In the genomic region with DNA sequence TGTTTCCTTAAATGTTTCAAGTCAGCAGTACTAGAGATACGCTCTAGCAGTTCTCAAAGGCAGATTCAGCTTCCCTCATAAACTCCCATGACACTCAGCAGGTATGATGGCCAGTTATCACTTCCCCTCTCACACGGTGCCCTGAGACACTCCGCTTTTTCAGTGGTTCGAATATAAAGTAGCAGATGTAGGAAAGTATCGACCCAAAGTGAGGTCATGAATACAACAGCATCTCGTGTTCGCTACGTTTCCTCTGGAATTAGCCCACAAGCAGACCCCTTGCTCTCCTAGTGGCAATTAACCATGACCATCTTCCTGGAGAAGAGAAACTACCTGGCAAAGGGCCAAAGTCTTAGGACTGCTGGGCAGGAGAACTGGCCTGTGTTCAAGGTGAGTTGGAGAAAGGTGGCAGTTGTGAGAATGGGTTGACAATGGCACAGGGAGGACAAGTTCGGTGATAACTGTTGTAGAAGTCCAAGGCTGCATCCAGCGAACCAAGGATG, we compare ENCODE assay signal across 8 cellular contexts.
DNase-seq lines count a peak whose midpoint lies in the region; ATAC-seq and TF ChIP-seq lines count a peak whose summit lies in the region.
"Had no signal": no experiment of that assay in that cellular context is flagged by ENCODE, and none has a peak within 500 bp of the region (broad histone marks: within the 10 kb centered on the region; RNA-seq: fewer than 3 reads in every experiment).

No MANE protein-coding gene starts in this region.

- peak overlapping the region; percentile 50 for H3K4me2 ChIP-seq in parathyroid adenoma (ENCODE audit: low read length)
- H3K4me2 ChIP-seq: A549 had no signal

- H3K9me3 ChIP-seq in parathyroid adenoma (ENCODE audit: control insufficient read depth, low read length): no peaks in the 10 kb centered on the region
- H3K9me3 ChIP-seq: A549 had no signal

- TF ChIP-seq EP300 in Ishikawa (IDR thresholded peaks at IDR 0.05; ENCODE audit: borderline replicate concordance): no peak

- no peak for TF ChIP-seq CTCF in parathyroid adenoma (IDR thresholded peaks at IDR 0.05)

- H3K27me3 ChIP-seq in parathyroid adenoma (ENCODE audit: control insufficient read depth, insufficient read depth, low read length): no peaks in the 10 kb centered on the region

- H2AFZ ChIP-seq in parathyroid adenoma: peak overlapping the region; percentile 26

- no peaks in the 10 kb centered on the region for H3K36me3 ChIP-seq in parathyroid adenoma (ENCODE audit: control insufficient read depth, insufficient read depth, low read length)

- H3K27ac ChIP-seq in parathyroid adenoma: peak overlapping the region; percentile 72
- H3K27ac ChIP-seq: A549 had no signal

- peak overlapping the region; percentile 23 for H3K4me3 ChIP-seq in parathyroid adenoma (ENCODE audit: low read depth, low read length)
- H3K4me3 ChIP-seq: A549 had no signal

- no peaks in the 10 kb centered on the region for H3K79me2 ChIP-seq in parathyroid adenoma

- peaks cover 14% of the 10 kb centered on the region for H3K4me1 ChIP-seq in parathyroid adenoma
- H3K4me1 ChIP-seq: A549 had no signal

- no peak for ATAC-seq in HG02840 (IDR thresholded peaks at IDR 0.05; ENCODE audit: low FRiP score, unreplicated experiment)
- ATAC-seq: A549 had no signal

- TF ChIP-seq RAD21 in Ishikawa (IDR thresholded peaks at IDR 0.05; ENCODE audit: low read depth): no peak

- CTCF ChIA-PET in HEK293T (lab: Yijun Ruan, JAX): no interaction called here

- POLR2A ChIA-PET in HEK293T (lab: Yijun Ruan, JAX): interaction anchor here (0.9 to 2.6 kb wide), 4 partner anchors 8 to 29 kb away, joined by 3 to 18 read pairs (median 3); partner anchors contain the start of genes OST4 and TMEM214

- no peak overlapping the region for H3K9ac ChIP-seq in parathyroid adenoma

- peak; percentile 8 for DNase-seq in NCI-H1105 treated with DMSO at 0.1 percent for 48 hours (lab: John Stamatoyannopoulos, UW)
- DNase-seq in NCI-H1105 (lab: John Stamatoyannopoulos, UW): no peak
- no peak for DNase-seq in HEK293T (ENCODE audit: extremely low spot score)
- DNase-seq: NCI-H446 had no signal

TF ChIP-seq in Ishikawa, 13 proteins besides CTCF, POLR2A, EP300 and RAD21:
- TF ChIP-seq NFIC (IDR thresholded peaks at IDR 0.05) (0 out of 2 replicates have a peak, but pooled peaks have one; percentile 18), EGR1 (IDR thresholded peaks at IDR 0.05) (no peak), CREB1 (IDR thresholded peaks at IDR 0.05; ENCODE audit: low read depth) (no peak)
- TF ChIP-seq, protein P1, sequence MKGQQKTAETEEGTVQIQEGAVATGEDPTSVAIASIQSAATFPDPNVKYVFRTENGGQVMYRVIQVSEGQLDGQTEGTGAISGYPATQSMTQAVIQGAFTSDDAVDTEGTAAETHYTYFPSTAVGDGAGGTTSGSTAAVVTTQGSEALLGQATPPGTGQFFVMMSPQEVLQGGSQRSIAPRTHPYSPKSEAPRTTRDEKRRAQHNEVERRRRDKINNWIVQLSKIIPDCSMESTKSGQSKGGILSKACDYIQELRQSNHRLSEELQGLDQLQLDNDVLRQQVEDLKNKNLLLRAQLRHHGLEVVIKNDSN (IDR thresholded peaks at IDR 0.05): no peak
- TF ChIP-seq, protein P2, sequence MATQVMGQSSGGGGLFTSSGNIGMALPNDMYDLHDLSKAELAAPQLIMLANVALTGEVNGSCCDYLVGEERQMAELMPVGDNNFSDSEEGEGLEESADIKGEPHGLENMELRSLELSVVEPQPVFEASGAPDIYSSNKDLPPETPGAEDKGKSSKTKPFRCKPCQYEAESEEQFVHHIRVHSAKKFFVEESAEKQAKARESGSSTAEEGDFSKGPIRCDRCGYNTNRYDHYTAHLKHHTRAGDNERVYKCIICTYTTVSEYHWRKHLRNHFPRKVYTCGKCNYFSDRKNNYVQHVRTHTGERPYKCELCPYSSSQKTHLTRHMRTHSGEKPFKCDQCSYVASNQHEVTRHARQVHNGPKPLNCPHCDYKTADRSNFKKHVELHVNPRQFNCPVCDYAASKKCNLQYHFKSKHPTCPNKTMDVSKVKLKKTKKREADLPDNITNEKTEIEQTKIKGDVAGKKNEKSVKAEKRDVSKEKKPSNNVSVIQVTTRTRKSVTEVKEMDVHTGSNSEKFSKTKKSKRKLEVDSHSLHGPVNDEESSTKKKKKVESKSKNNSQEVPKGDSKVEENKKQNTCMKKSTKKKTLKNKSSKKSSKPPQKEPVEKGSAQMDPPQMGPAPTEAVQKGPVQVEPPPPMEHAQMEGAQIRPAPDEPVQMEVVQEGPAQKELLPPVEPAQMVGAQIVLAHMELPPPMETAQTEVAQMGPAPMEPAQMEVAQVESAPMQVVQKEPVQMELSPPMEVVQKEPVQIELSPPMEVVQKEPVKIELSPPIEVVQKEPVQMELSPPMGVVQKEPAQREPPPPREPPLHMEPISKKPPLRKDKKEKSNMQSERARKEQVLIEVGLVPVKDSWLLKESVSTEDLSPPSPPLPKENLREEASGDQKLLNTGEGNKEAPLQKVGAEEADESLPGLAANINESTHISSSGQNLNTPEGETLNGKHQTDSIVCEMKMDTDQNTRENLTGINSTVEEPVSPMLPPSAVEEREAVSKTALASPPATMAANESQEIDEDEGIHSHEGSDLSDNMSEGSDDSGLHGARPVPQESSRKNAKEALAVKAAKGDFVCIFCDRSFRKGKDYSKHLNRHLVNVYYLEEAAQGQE (IDR thresholded peaks at IDR 0.05; ENCODE audit: low read depth): no peak

TF ChIP-seq in HEK293T, 16 proteins besides CTCF, POLR2A, EP300 and RAD21:
- TF ChIP-seq ARNT (IDR thresholded peaks at IDR 0.05): no peak
- no peak for TF ChIP-seq ELF4 (IDR thresholded peaks at IDR 0.05)
- no peak for TF ChIP-seq FOXA1 (IDR thresholded peaks at IDR 0.05)
- no peak for TF ChIP-seq BHLHE40 (IDR thresholded peaks at IDR 0.05; ENCODE audit: borderline replicate concordance)
- TF ChIP-seq NFRKB (IDR thresholded peaks at IDR 0.05): no peak
